18 cellular contexts compared by ENCODE assay signal in the genomic region with DNA sequence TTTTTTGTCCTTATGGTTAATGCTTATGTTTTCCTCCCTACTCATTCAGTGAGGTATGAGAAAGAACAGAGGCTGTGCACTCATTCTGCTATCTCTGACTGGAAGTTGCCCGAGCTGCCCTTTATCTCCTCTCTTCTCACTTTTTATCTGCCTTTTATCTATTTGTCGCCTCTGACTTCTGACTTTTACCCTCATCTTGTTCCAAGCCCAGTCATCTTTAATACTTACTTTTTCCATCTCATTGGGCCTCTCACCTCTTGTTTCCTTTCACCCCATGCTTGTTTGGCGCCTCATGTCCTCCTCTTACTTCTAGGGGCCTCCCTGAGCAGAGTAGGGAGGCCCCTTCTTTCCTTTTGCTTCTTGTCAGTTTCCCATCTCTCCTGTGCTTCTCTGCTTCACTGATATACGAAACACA. TPM values are rescaled to one million over a fixed set of nuclear protein-coding genes. Genes with fewer than 3 reads are reported as not detected.
DNase-seq lines count a peak whose midpoint lies in the region; ATAC-seq and TF ChIP-seq lines count a peak whose summit lies in the region.
"Had no signal": no experiment of that assay in that cellular context is flagged by ENCODE, and none has a peak within 500 bp of the region (broad histone marks: within the 10 kb centered on the region; RNA-seq: fewer than 3 reads in every experiment).

No MANE protein-coding gene starts in this region.

- intact Hi-C loops in A673 (cut with micrococcal nuclease; ENCODE audit: unreplicated experiment), result no loop called here
- intact Hi-C loops in CD8-positive, alpha-beta T cell (cut with DNase I, micrococcal nuclease), result no loop called here

- H3K4me1 ChIP-seq in A673 (ENCODE audit: insufficient read depth, low read length, poor library complexity, severe bottlenecking), result peaks cover 12% of the 10 kb centered on the region
- H3K4me1 ChIP-seq in CD8-positive, alpha-beta T cell (ENCODE audit: insufficient read depth, low read length), result no peaks in the 10 kb centered on the region
- H3K4me1 ChIP-seq: BLaER1 had no signal

- H3K36me3 Mint-ChIP-seq in CD8-positive, alpha-beta T cell, result peaks cover 22% of the 10 kb centered on the region
- peaks cover 17% of the 10 kb centered on the region for H3K36me3 Mint-ChIP-seq in activated T-helper 17 cell treated with anti-CD3 and anti-CD28 coated beads, Interleukin-2, amount 50 U/mL, for 72 hours (ENCODE audit: low read depth)
- H3K36me3 Mint-ChIP-seq in naive B cell, result peaks cover 0 to 7% of the 10 kb centered on the region in 2 donors

- CTCF ChIA-PET in A673 (lab: Charles Lee), result no interaction called here
- CTCF ChIA-PET in CD8-positive, alpha-beta T cell (lab: Charles Lee), result no interaction called here

- no peaks in the 10 kb centered on the region for H3K9me3 Mint-ChIP-seq in CD8-positive, alpha-beta T cell
- no peaks in the 10 kb centered on the region for H3K9me3 Mint-ChIP-seq in activated T-helper 17 cell treated with anti-CD3 and anti-CD28 coated beads, Interleukin-2, amount 50 U/mL, for 72 hours
- peaks cover 0 to 6% (median 0%) of the 10 kb centered on the region in 7 donors for H3K9me3 Mint-ChIP-seq in naive B cell
- H3K9me3 Mint-ChIP-seq: effector memory CD8-positive, alpha-beta T cell had no signal

- POLR2A ChIA-PET in A673 (lab: Charles Lee; ENCODE audit: low non-redundant PET), result no interaction called here
- POLR2A ChIA-PET in CD8-positive, alpha-beta T cell (lab: Charles Lee), result no interaction called here

- peak overlapping the region; percentile 21 for H3K27ac Mint-ChIP-seq in CD8-positive, alpha-beta T cell
- H3K27ac Mint-ChIP-seq in activated T-helper 17 cell treated with anti-CD3 and anti-CD28 coated beads, Interleukin-2, amount 50 U/mL, for 72 hours, result peak overlapping the region; percentile 67
- peak overlapping the region in 5 of 6 donors; percentile 2 to 69 (median 45) for H3K27ac Mint-ChIP-seq in naive B cell

- BruUV-seq in A673 (replicated peaks; lab: Mats Ljungman, UMichigan), result no TSS peak

- no peak for ATAC-seq in CD8-positive, alpha-beta T cell
- ATAC-seq in activated T-helper 17 cell treated with anti-CD3 and anti-CD28 coated beads, Interleukin-2, amount 50 U/mL, for 72 hours (replicated peaks), result peak; percentile 91
- ATAC-seq in naive B cell (ENCODE audit: low read depth in 2 of 2), result no peak
- ATAC-seq: effector memory CD8-positive, alpha-beta T cell; sciatic nerve had no signal

- no peaks in the 10 kb centered on the region for H3K9me3 ChIP-seq in A673 (ENCODE audit: low read depth, low read length, poor library complexity, severe bottlenecking)
- H3K9me3 ChIP-seq in CD8-positive, alpha-beta T cell (ENCODE audit: low read length), result no peaks in the 10 kb centered on the region

- no peaks in the 10 kb centered on the region for H3K27me3 Mint-ChIP-seq in CD8-positive, alpha-beta T cell (ENCODE audit: low read depth)
- no peaks in the 10 kb centered on the region for H3K27me3 Mint-ChIP-seq in activated T-helper 17 cell treated with anti-CD3 and anti-CD28 coated beads, Interleukin-2, amount 50 U/mL, for 72 hours
- no peaks in the 10 kb centered on the region for H3K27me3 Mint-ChIP-seq in naive B cell
- H3K27me3 Mint-ChIP-seq: effector memory CD8-positive, alpha-beta T cell had no signal

- TF ChIP-seq CTCF in A673 (conservative IDR thresholded peaks at IDR 0.05; ENCODE audit: low read depth, low read length), result no peak
- TF ChIP-seq CTCF in CD8-positive, alpha-beta T cell (IDR thresholded peaks at IDR 0.05), result no peak
- TF ChIP-seq CTCF in GM10266 (IDR thresholded peaks at IDR 0.05; ENCODE audit: control insufficient read depth, insufficient read depth, low read depth, missing control alignments), result no peak

- H3K36me3 ChIP-seq in A673 (ENCODE audit: insufficient read depth, low read length, poor library complexity, severe bottlenecking), result no peaks in the 10 kb centered on the region
- no peaks in the 10 kb centered on the region for H3K36me3 ChIP-seq in CD8-positive, alpha-beta T cell (ENCODE audit: insufficient read depth, low read length)
- H3K36me3 ChIP-seq: WERI-Rb-1 had no signal

- H3K27ac ChIP-seq in A673 (ENCODE audit: low read depth, low read length, poor library complexity, severe bottlenecking), result peak overlapping the region; percentile 9
- H3K27ac ChIP-seq in CD8-positive, alpha-beta T cell (ENCODE audit: low read depth, low read length), result no peak overlapping the region
- H3K27ac ChIP-seq: BLaER1, SK-N-MC, WERI-Rb-1 had no signal

- no peak for DNase-seq in A673 (ENCODE audit: low spot score)
- no peak for DNase-seq in CD8-positive, alpha-beta T cell
- DNase-seq in naive B cell, result no peak
- no peak for DNase-seq in GM10266 (ENCODE audit: extremely low spot score)
- DNase-seq in NCI-H1436 (lab: John Stamatoyannopoulos, UW), result no peak
- no peak for DNase-seq in COLO829 (ENCODE audit: low spot score)
- DNase-seq: effector memory CD8-positive, alpha-beta T cell; foreskin melanocyte; HCEC 1CT; NCI-H1417; NCI-H226; substantia nigra; WERI-Rb-1 had no signal

- peaks cover 33% of the 10 kb centered on the region for H3K4me1 Mint-ChIP-seq in CD8-positive, alpha-beta T cell (ENCODE audit: low read depth)
- peaks cover 25% of the 10 kb centered on the region for H3K4me1 Mint-ChIP-seq in activated T-helper 17 cell treated with anti-CD3 and anti-CD28 coated beads, Interleukin-2, amount 50 U/mL, for 72 hours
- peaks cover 49 to 81% (median 80%) of the 10 kb centered on the region in 3 donors for H3K4me1 Mint-ChIP-seq in naive B cell

- H3K27me3 ChIP-seq in A673 (replicated peaks; ENCODE audit: insufficient read depth, low read depth, low read length, poor library complexity), result no peaks in the 10 kb centered on the region
- H3K27me3 ChIP-seq in CD8-positive, alpha-beta T cell (ENCODE audit: insufficient read depth, low read length), result no peaks in the 10 kb centered on the region
- H3K27me3 ChIP-seq: BLaER1 had no signal

- H3K4me3 ChIP-seq in A673 (ENCODE audit: low read depth, low read length, poor library complexity, severe bottlenecking), result no peak overlapping the region
- no peak overlapping the region for H3K4me3 ChIP-seq in CD8-positive, alpha-beta T cell (ENCODE audit: low read depth, low read length)
- H3K4me3 ChIP-seq: BLaER1, lung, SK-N-MC had no signal

- H3K4me3 Mint-ChIP-seq in CD8-positive, alpha-beta T cell, result no peak overlapping the region
- H3K4me3 Mint-ChIP-seq in activated T-helper 17 cell treated with anti-CD3 and anti-CD28 coated beads, Interleukin-2, amount 50 U/mL, for 72 hours, result peak overlapping the region; percentile 43
- H3K4me3 Mint-ChIP-seq in naive B cell, result no peak overlapping the region
- H3K4me3 Mint-ChIP-seq: effector memory CD8-positive, alpha-beta T cell had no signal

RNA-seq across cellular contexts. Expression of gene DIP2B, which starts 50.7 kb away (rescaled TPM):
- total RNA-seq in A673 (2021), result 37.2 and 40.5 TPM in 2 replicates
- total RNA-seq in CD8-positive, alpha-beta T cell, result 10 to 100 TPM; 18.8 to 20.7 TPM
- 10 to 100 TPM; 18.6 to 20.1 TPM for total RNA-seq in activated T-helper 17 cell treated with anti-CD3 and anti-CD28 coated beads, Interleukin-2, amount 50 U/mL, for 72 hours
- 10 to 100 TPM; 13.4 to 26.7 (median 18.1) TPM for polyA plus RNA-seq in naive B cell (ENCODE audit: low read depth in 6 of 6)
